20 cellular contexts compared by ENCODE assay signal in genomic region chr17:36627101-36627500, GRCh38. TPM values are rescaled to one million over a fixed set of nuclear protein-coding genes. Genes with fewer than 3 reads are reported as not detected.
DNase-seq lines count a peak whose midpoint lies in the region; ATAC-seq and TF ChIP-seq lines count a peak whose summit lies in the region.
"Had no signal": no experiment of that assay in that cellular context is flagged by ENCODE, and none has a peak within 500 bp of the region (broad histone marks: within the 10 kb centered on the region; RNA-seq: fewer than 3 reads in every experiment).

No MANE protein-coding gene starts in this region.

- H3K27ac Mint-ChIP-seq in neural crest cell (ENCODE audit: unreplicated experiment) = no peak overlapping the region
- no peak overlapping the region for H3K27ac Mint-ChIP-seq in activated CD8-positive, alpha-beta T cell treated with anti-CD3 and anti-CD28 coated beads for 36 hours
- H3K27ac Mint-ChIP-seq: activated naive CD8-positive, alpha-beta T cell treated with anti-CD3 and anti-CD28 coated beads, Interleukin-2, amount 10 ng/mL, durations not matched to agents 7 days and 5 days; activated T-helper 17 cell treated with anti-CD3 and anti-CD28 coated beads, Interleukin-2, amount 50 U/mL, for 72 hours; B cell; T-cell had no signal

- ATAC-seq in activated CD8-positive, alpha-beta T cell treated with anti-CD3 and anti-CD28 coated beads for 36 hours = no peak
- no peak for ATAC-seq in HG03039 (IDR thresholded peaks at IDR 0.05; ENCODE audit: unreplicated experiment)
- ATAC-seq: activated CD8-positive, alpha-beta memory T cell treated with anti-CD3 and anti-CD28 coated beads, Interleukin-2, amount 10 ng/mL, durations not matched to agents 7 days and 5 days; activated T-helper 17 cell treated with anti-CD3 and anti-CD28 coated beads, Interleukin-2, amount 50 U/mL, for 72 hours; esophagus mucosa; gastroesophageal sphincter; GM12878; T-cell had no signal

- DNase-seq in NCI-H2029 (lab: John Stamatoyannopoulos, UW) (peak; percentile 14), NCI-H2029 treated with DMSO at 0.1 percent for 48 hours (lab: John Stamatoyannopoulos, UW) (no peak), NCI-H1417 treated with DMSO at 0.1 percent for 48 hours (lab: John Stamatoyannopoulos, UW) (peak; percentile 39), SHP77 (lab: John Stamatoyannopoulos, UW) (peak; percentile 58 to 79), neural crest cell (ENCODE audit: low read depth, low spot score) (peak; percentile 33), NCI-H187 treated with DMSO at 0.1 percent for 48 hours (lab: John Stamatoyannopoulos, UW) (no peak)
- DNase-seq in activated CD8-positive, alpha-beta T cell treated with anti-CD3 and anti-CD28 coated beads for 36 hours = no peak
- DNase-seq: activated CD8-positive, alpha-beta memory T cell treated with anti-CD3 and anti-CD28 coated beads, Interleukin-2, amount 10 ng/mL, durations not matched to agents 7 days and 5 days; activated naive CD8-positive, alpha-beta T cell treated with anti-CD3 and anti-CD28 coated beads, Interleukin-2, amount 10 ng/mL, durations not matched to agents 7 days and 5 days; cerebellar nuclear complex; mesenchymal stem cell; naive B cell; sigmoid colon; T-cell had no signal

- TF ChIP-seq CTCF in neural crest cell (conservative IDR thresholded peaks at IDR 0.05) = no peak
- TF ChIP-seq CTCF in activated CD8-positive, alpha-beta T cell treated with anti-CD3 and anti-CD28 coated beads for 36 hours (IDR thresholded peaks at IDR 0.05) = no peak

- peaks cover 24% of the 10 kb centered on the region for H3K27me3 Mint-ChIP-seq in neural crest cell (ENCODE audit: low read depth)
- H3K27me3 Mint-ChIP-seq in activated CD8-positive, alpha-beta T cell treated with anti-CD3 and anti-CD28 coated beads for 36 hours = no peaks in the 10 kb centered on the region
- H3K27me3 Mint-ChIP-seq: activated CD8-positive, alpha-beta memory T cell treated with anti-CD3 and anti-CD28 coated beads, Interleukin-2, amount 10 ng/mL, durations not matched to agents 7 days and 5 days; activated naive CD8-positive, alpha-beta T cell treated with anti-CD3 and anti-CD28 coated beads, Interleukin-2, amount 10 ng/mL, durations not matched to agents 7 days and 5 days had no signal

- CTCF ChIA-PET in activated CD8-positive, alpha-beta T cell treated with anti-CD3 and anti-CD28 coated beads for 36 hours (lab: Charles Lee) = interaction anchor here (0.9 to 3.3 kb wide), 5 partner anchors 12 to 131 kb away, joined by 3 to 21 read pairs (median 10); no protein-coding TSS in a partner anchor

- H3K4me1 Mint-ChIP-seq in neural crest cell = peaks cover 5% of the 10 kb centered on the region
- no peaks in the 10 kb centered on the region for H3K4me1 Mint-ChIP-seq in activated CD8-positive, alpha-beta T cell treated with anti-CD3 and anti-CD28 coated beads for 36 hours (ENCODE audit: low read depth)
- H3K4me1 Mint-ChIP-seq: activated CD8-positive, alpha-beta memory T cell treated with anti-CD3 and anti-CD28 coated beads, Interleukin-2, amount 10 ng/mL, durations not matched to agents 7 days and 5 days; activated naive CD8-positive, alpha-beta T cell treated with anti-CD3 and anti-CD28 coated beads, Interleukin-2, amount 10 ng/mL, durations not matched to agents 7 days and 5 days; activated T-helper 17 cell treated with anti-CD3 and anti-CD28 coated beads, Interleukin-2, amount 50 U/mL, for 72 hours; B cell; T-cell had no signal

- no peaks in the 10 kb centered on the region for H3K36me3 Mint-ChIP-seq in neural crest cell (ENCODE audit: low read depth)
- no peaks in the 10 kb centered on the region for H3K36me3 Mint-ChIP-seq in activated CD8-positive, alpha-beta T cell treated with anti-CD3 and anti-CD28 coated beads for 36 hours (ENCODE audit: low read depth)
- H3K36me3 Mint-ChIP-seq: activated CD8-positive, alpha-beta memory T cell treated with anti-CD3 and anti-CD28 coated beads, Interleukin-2, amount 10 ng/mL, durations not matched to agents 7 days and 5 days; activated naive CD8-positive, alpha-beta T cell treated with anti-CD3 and anti-CD28 coated beads, Interleukin-2, amount 10 ng/mL, durations not matched to agents 7 days and 5 days; naive B cell; T-cell had no signal

- POLR2A ChIA-PET in activated CD8-positive, alpha-beta T cell treated with anti-CD3 and anti-CD28 coated beads for 36 hours (lab: Charles Lee) = no interaction called here

- H3K9me3 Mint-ChIP-seq in neural crest cell = no peaks in the 10 kb centered on the region
- H3K9me3 Mint-ChIP-seq in activated CD8-positive, alpha-beta T cell treated with anti-CD3 and anti-CD28 coated beads for 36 hours = no peaks in the 10 kb centered on the region
- H3K9me3 Mint-ChIP-seq: activated naive CD8-positive, alpha-beta T cell treated with anti-CD3 and anti-CD28 coated beads, Interleukin-2, amount 10 ng/mL, durations not matched to agents 7 days and 5 days; activated T-helper 17 cell treated with anti-CD3 and anti-CD28 coated beads, Interleukin-2, amount 50 U/mL, for 72 hours; naive B cell; T-cell had no signal

- H3K4me3 Mint-ChIP-seq in neural crest cell = no peak overlapping the region
- H3K4me3 Mint-ChIP-seq in activated CD8-positive, alpha-beta T cell treated with anti-CD3 and anti-CD28 coated beads for 36 hours = no peak overlapping the region
- H3K4me3 Mint-ChIP-seq: activated CD8-positive, alpha-beta memory T cell treated with anti-CD3 and anti-CD28 coated beads, Interleukin-2, amount 10 ng/mL, durations not matched to agents 7 days and 5 days; activated naive CD8-positive, alpha-beta T cell treated with anti-CD3 and anti-CD28 coated beads, Interleukin-2, amount 10 ng/mL, durations not matched to agents 7 days and 5 days; activated T-helper 17 cell treated with anti-CD3 and anti-CD28 coated beads, Interleukin-2, amount 50 U/mL, for 72 hours; B cell; T-cell had no signal

- intact Hi-C loops in activated CD8-positive, alpha-beta T cell treated with anti-CD3 and anti-CD28 coated beads for 36 hours (cut with micrococcal nuclease) = loop anchor here (5.0 kb wide), 2 partner anchors 80 to 420 kb away; no protein-coding TSS in a partner anchor

RNA-seq across cellular contexts. Expression of gene MRM1, which starts 25.7 kb away (rescaled TPM):
- 4.6 and 5.4 TPM in 2 replicates for total RNA-seq in neural crest cell
- 10 to 100 TPM; 24.5 to 27.4 TPM for total RNA-seq in activated CD8-positive, alpha-beta T cell treated with anti-CD3 and anti-CD28 coated beads for 36 hours

RNA-seq across cellular contexts. Expression of gene DHRS11, which starts 35.4 kb away (rescaled TPM):
- 12.3 and 14.7 TPM in 2 replicates for total RNA-seq in neural crest cell
- total RNA-seq in activated CD8-positive, alpha-beta T cell treated with anti-CD3 and anti-CD28 coated beads for 36 hours = 1 to 10 TPM; 8.6 to 9.2 TPM

Comparison
In these comparisons a context has a peak if more than half of its experiments do, and no peak if none do; other contexts are left out.
1. DNase-seq: peak in NCI-H2029 (single experiment), NCI-H1417 treated with DMSO at 0.1 percent for 48 hours (single experiment), SHP77 (2 of 2) and neural crest cell (single experiment); none in NCI-H2029 treated with DMSO at 0.1 percent for 48 hours (single experiment), NCI-H187 treated with DMSO at 0.1 percent for 48 hours (single experiment) and activated CD8-positive, alpha-beta T cell treated with anti-CD3 and anti-CD28 coated beads for 36 hours (single experiment).